Comparison of ENCODE assay signal across 33 cellular contexts in the genomic region with DNA sequence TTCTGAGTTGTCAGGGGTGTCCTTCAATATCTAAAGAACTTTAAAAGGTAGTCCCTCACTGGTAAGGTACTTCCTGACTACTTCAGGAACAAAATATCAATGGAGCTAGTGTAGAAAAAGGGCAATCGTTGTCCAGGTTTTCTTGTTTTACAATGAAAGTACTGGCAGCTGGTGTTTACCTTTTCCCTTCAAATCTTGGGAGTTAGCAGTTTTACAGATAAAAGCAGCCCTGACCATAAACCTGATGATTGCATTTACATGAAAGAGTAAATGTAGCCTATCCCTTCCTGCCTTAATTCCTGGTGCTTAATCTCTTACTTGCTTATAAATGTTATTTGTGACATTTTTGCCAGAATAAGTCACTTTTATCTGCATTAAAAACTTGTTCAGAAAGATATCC.
"Had no signal": no experiment of that assay in that cellular context is flagged by ENCODE, and none has a peak within 500 bp of the region (broad histone marks: within the 10 kb centered on the region; RNA-seq: fewer than 3 reads in every experiment).

No MANE protein-coding gene starts in this region.

- H3K4me3 ChIP-seq: ascending aorta, cardiac muscle cell had no signal

- H3K27me3 ChIP-seq: ascending aorta, cardiac muscle cell had no signal

- DNase-seq: activated B cell treated with CpG ODN at 0.5 μM for 24 hours; activated CD4-positive, alpha-beta memory T cell treated with anti-CD3 and anti-CD28 coated beads for 36 hours; activated CD4-positive, alpha-beta T cell treated with anti-CD3 and anti-CD28 coated beads for 4 hours; activated CD4-positive, alpha-beta T cell treated with anti-CD3 and anti-CD28 coated beads, Interleukin-2, amount 10 ng/mL, durations not matched to agents 24 days and 14 days; activated CD4-positive, alpha-beta T cell treated with anti-CD3 and anti-CD28 coated beads, Interleukin-2, amount 50 U/mL, for 1 hour; activated CD4-positive, alpha-beta T cell treated with anti-CD3 and anti-CD28 coated beads, Interleukin-2, amount 50 U/mL, for 4 hours; activated CD4-positive, CD25-positive, alpha-beta regulatory T cell treated with anti-CD3 and anti-CD28 coated beads, Interleukin-2, amount 50 U/mL, for 72 hours; activated CD8-positive, alpha-beta memory T cell treated with anti-CD3 and anti-CD28 coated beads, Interleukin-2, amount 50 U/mL, for 4 hours; activated CD8-positive, alpha-beta T cell treated with anti-CD3 and anti-CD28 coated beads for 36 hours; activated effector memory CD4-positive, alpha-beta T cell treated with anti-CD3 and anti-CD28 coated beads, Interleukin-2, amount 50 U/mL, for 16 hours; activated gamma-delta T cell treated with Interleukin-2 at 50 U/mL for 16 hours; activated naive CD4-positive, alpha-beta T cell; activated naive CD4-positive, alpha-beta T cell treated with anti-CD3 and anti-CD28 coated beads for 36 hours; activated naive CD4-positive, alpha-beta T cell treated with anti-CD3 and anti-CD28 coated beads, Interleukin-2, amount 50 U/mL, for 16 hours; activated naive CD8-positive, alpha-beta T cell treated with anti-CD3 and anti-CD28 coated beads for 36 hours; activated T-cell treated with anti-CD3 and anti-CD28 coated beads for 4 hours; activated T-cell treated with anti-CD3 and anti-CD28 coated beads, Interleukin-2, amount 50 U/mL, for 1 hour; activated T-cell treated with anti-CD3 and anti-CD28 coated beads, Interleukin-2, amount 50 U/mL, for 4 hours; activated T-cell treated with anti-CD3 and anti-CD28 coated beads, Interleukin-2, amount 50 U/mL, for 72 hours; amygdala; anterior cingulate cortex; caudate nucleus; cerebellar nuclear complex; T-helper 1 cell; T-helper 2 cell; T-helper 9 cell had no signal

- H3K36me3 ChIP-seq: ascending aorta, cardiac muscle cell had no signal

- H3K4me1 ChIP-seq: ascending aorta had no signal

- H3K27ac ChIP-seq: ascending aorta, cardiac muscle cell, VCaP had no signal

- FAIRE-seq: bronchial epithelial cell, TTC549 had no signal

- ATAC-seq: activated CD8-positive, alpha-beta T cell treated with anti-CD3 and anti-CD28 coated beads for 36 hours; activated naive CD4-positive, alpha-beta T cell treated with anti-CD3 and anti-CD28 coated beads, Interleukin-2, amount 50 U/mL, for 72 hours; activated T-cell treated with anti-CD3 and anti-CD28 coated beads, Interleukin-2, amount 50 U/mL, for 4 hours; activated T-cell treated with anti-CD3 and anti-CD28 coated beads, Interleukin-2, amount 50 U/mL, for 72 hours; activated T-helper 17 cell treated with anti-CD3 and anti-CD28 coated beads, Interleukin-2, amount 50 U/mL, for 72 hours had no signal

- H3K9me3 ChIP-seq: ascending aorta had no signal
